ENCODE assay signal across 15 cellular contexts in the genomic region with DNA sequence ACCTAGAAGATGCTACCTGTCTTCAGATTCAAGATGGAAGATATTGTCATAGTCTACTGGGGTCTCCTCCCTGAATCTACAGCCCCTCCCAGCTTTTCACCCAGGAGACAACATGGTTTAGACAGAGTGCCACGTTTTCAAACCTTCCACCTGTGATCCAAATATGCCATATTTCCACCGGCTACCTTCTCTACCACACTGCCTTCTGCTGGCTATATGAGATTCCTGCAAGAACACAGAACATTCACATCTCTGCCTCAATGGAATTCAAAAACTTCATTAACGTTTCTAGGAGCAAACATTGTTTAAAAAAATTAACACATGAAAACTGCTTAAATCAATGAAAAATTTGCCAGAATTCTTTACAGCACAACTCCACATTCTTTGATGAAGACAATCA. TPM values are rescaled to one million over a fixed set of nuclear protein-coding genes. Genes with fewer than 3 reads are reported as not detected.
DNase-seq lines count a peak whose midpoint lies in the region; ATAC-seq and TF ChIP-seq lines count a peak whose summit lies in the region.
"Had no signal": no experiment of that assay in that cellular context is flagged by ENCODE, and none has a peak within 500 bp of the region (broad histone marks: within the 10 kb centered on the region; RNA-seq: fewer than 3 reads in every experiment).

No MANE protein-coding gene starts in this region.

- H3K4me3 Mint-ChIP-seq in immature natural killer cell = no peak overlapping the region
- H3K4me3 Mint-ChIP-seq: CD4-positive, CD25-positive, alpha-beta regulatory T cell had no signal

- peak; percentile 43 for TF ChIP-seq CTCF in GM06990 (IDR thresholded peaks at IDR 0.05; ENCODE audit: insufficient read depth, low read length, poor library complexity, severe bottlenecking)
- peak; percentile 65 for TF ChIP-seq CTCF in LNCAP (IDR thresholded peaks at IDR 0.05)

- H3K4me3 ChIP-seq in GM06990 (replicated peaks; ENCODE audit: low read depth, low read length) = no peak overlapping the region
- H3K4me3 ChIP-seq: heart right ventricle, right atrium auricular region, thyroid gland had no signal

- H3K4me1 Mint-ChIP-seq in immature natural killer cell = no peaks in the 10 kb centered on the region
- H3K4me1 Mint-ChIP-seq: CD4-positive, CD25-positive, alpha-beta regulatory T cell had no signal

- peaks cover 0 to 8% (median 3%) of the 10 kb centered on the region in 6 donors for H3K9me3 Mint-ChIP-seq in immature natural killer cell

- H3K36me3 ChIP-seq in GM06990 (ENCODE audit: control insufficient read depth, insufficient read depth, low read length) = no peaks in the 10 kb centered on the region
- H3K36me3 ChIP-seq: heart right ventricle, right atrium auricular region, thyroid gland had no signal

- no peaks in the 10 kb centered on the region for H3K36me3 Mint-ChIP-seq in immature natural killer cell
- H3K36me3 Mint-ChIP-seq: CD4-positive, CD25-positive, alpha-beta regulatory T cell had no signal

- H3K27me3 ChIP-seq in GM06990 (replicated peaks; ENCODE audit: control insufficient read depth, insufficient read depth, low read length) = peaks cover 1% of the 10 kb centered on the region
- H3K27me3 ChIP-seq: right atrium auricular region, thyroid gland had no signal

- DNase-seq in GM06990 (ENCODE audit: extremely low read depth, insufficient read length) = no peak
- peak; percentile 14 for DNase-seq in SW480 (ENCODE audit: low spot score)
- peak; percentile 33 for DNase-seq in left kidney (ENCODE audit: low read depth, low spot score)
- no peak for DNase-seq in NCI-H446 treated with DMSO at 0.1 percent for 48 hours (lab: John Stamatoyannopoulos, UW)
- DNase-seq in immature natural killer cell = no peak
- no peak for DNase-seq in stimulated activated CD4-positive, alpha-beta T cell treated with anti-CD3 and anti-CD28 coated beads, Interleukin-1b, Interleukin-23, amount 100 ng/mL, for 48 hours
- DNase-seq: amniotic stem cell; CD4-positive, CD25-positive, alpha-beta regulatory T cell; heart right ventricle; NCI-H446; T-helper 2 cell; thyroid gland had no signal

- H3K27me3 Mint-ChIP-seq in immature natural killer cell (ENCODE audit: low read depth in 3 of 3) = peaks cover 13 to 27% (median 13%) of the 10 kb centered on the region in 3 donors

- H3K27ac Mint-ChIP-seq in immature natural killer cell = no peak overlapping the region
- H3K27ac Mint-ChIP-seq: CD4-positive, CD25-positive, alpha-beta regulatory T cell had no signal

- no peak for ATAC-seq in HG03342 (IDR thresholded peaks at IDR 0.05; ENCODE audit: unreplicated experiment)
- ATAC-seq: heart right ventricle had no signal

RNA-seq across cellular contexts. Expression of gene LELP1, which starts 12.9 kb away (rescaled TPM):
- polyA plus RNA-seq in immature natural killer cell = not detected
- polyA plus RNA-seq: CD4-positive, CD25-positive, alpha-beta regulatory T cell; heart right ventricle had no signal

RNA-seq across cellular contexts. Expression of gene PRR9, which starts 27.0 kb away (rescaled TPM):
- not detected for polyA plus RNA-seq in immature natural killer cell
- polyA plus RNA-seq: CD4-positive, CD25-positive, alpha-beta regulatory T cell; heart right ventricle had no signal

RNA-seq across cellular contexts. Expression of gene SPRR2G, which starts 39.7 kb away (rescaled TPM):
- not detected for polyA plus RNA-seq in immature natural killer cell
- polyA plus RNA-seq: CD4-positive, CD25-positive, alpha-beta regulatory T cell; heart right ventricle had no signal

Comparison
In these comparisons a context has a peak if more than half of its experiments do, and no peak if none do; other contexts are left out.
1. DNase-seq: peak in SW480 (single experiment) and left kidney (single experiment); none in GM06990 (single experiment), NCI-H446 treated with DMSO at 0.1 percent for 48 hours (single experiment), immature natural killer cell (0 of 3) and stimulated activated CD4-positive, alpha-beta T cell treated with anti-CD3 and anti-CD28 coated beads, Interleukin-1b, Interleukin-23, amount 100 ng/mL, for 48 hours (single experiment).